In the genomic region with DNA sequence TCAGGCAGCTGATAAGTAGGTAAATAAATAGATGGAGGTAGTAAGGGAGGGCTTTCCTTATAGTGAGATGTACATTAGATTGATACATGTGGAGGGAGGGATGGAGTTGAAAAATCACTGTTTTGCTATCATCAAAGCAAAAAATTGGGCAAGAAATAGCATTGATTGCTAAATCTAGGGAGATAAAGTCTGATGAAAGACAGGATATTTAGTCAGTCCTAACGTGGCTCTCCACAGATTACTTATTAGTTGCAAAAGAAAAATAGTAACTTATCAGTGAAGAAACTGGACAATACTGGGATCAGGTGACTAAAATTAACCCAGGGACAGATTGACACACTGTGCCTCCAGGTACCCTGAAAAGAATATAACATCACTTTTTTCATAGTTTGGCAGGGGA, we compare ENCODE assay signal across 2 cellular contexts.
TF ChIP-seq lines count a peak whose summit lies in the region.

No MANE protein-coding gene starts in this region.

TF ChIP-seq in HEK293, 187 proteins besides CTCF, POLR2A, EP300 and RAD21 (continued from another document):
- no peak for TF ChIP-seq ZNF133 (tag by site-specific recombination; IDR thresholded peaks at IDR 0.05)
- no peak for TF ChIP-seq ZBTB8A (tag by site-specific recombination; IDR thresholded peaks at IDR 0.05)
- TF ChIP-seq WT1 (tag by site-specific recombination; IDR thresholded peaks at IDR 0.05): no peak
- TF ChIP-seq, protein P1, sequence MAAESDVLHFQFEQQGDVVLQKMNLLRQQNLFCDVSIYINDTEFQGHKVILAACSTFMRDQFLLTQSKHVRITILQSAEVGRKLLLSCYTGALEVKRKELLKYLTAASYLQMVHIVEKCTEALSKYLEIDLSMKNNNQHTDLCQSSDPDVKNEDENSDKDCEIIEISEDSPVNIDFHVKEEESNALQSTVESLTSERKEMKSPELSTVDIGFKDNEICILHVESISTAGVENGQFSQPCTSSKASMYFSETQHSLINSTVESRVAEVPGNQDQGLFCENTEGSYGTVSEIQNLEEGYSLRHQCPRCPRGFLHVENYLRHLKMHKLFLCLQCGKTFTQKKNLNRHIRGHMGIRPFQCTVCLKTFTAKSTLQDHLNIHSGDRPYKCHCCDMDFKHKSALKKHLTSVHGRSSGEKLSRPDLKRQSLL (tag by site-specific recombination; IDR thresholded peaks at IDR 0.05): no peak
- no peak for TF ChIP-seq ZNF10 (tag by site-specific recombination; IDR thresholded peaks at IDR 0.05)
- TF ChIP-seq, protein P2, sequence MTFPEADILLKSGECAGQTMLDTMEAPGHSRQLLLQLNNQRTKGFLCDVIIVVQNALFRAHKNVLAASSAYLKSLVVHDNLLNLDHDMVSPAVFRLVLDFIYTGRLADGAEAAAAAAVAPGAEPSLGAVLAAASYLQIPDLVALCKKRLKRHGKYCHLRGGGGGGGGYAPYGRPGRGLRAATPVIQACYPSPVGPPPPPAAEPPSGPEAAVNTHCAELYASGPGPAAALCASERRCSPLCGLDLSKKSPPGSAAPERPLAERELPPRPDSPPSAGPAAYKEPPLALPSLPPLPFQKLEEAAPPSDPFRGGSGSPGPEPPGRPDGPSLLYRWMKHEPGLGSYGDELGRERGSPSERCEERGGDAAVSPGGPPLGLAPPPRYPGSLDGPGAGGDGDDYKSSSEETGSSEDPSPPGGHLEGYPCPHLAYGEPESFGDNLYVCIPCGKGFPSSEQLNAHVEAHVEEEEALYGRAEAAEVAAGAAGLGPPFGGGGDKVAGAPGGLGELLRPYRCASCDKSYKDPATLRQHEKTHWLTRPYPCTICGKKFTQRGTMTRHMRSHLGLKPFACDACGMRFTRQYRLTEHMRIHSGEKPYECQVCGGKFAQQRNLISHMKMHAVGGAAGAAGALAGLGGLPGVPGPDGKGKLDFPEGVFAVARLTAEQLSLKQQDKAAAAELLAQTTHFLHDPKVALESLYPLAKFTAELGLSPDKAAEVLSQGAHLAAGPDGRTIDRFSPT (tag by site-specific recombination; IDR thresholded peaks at IDR 0.05): no peak
TF ChIP-seq in HEK293: peak in this region for 5.

TF ChIP-seq in HepG2, 621 proteins besides CTCF, POLR2A, EP300 and RAD21 (continued from another document and continues in another):
- TF ChIP-seq, protein P3, sequence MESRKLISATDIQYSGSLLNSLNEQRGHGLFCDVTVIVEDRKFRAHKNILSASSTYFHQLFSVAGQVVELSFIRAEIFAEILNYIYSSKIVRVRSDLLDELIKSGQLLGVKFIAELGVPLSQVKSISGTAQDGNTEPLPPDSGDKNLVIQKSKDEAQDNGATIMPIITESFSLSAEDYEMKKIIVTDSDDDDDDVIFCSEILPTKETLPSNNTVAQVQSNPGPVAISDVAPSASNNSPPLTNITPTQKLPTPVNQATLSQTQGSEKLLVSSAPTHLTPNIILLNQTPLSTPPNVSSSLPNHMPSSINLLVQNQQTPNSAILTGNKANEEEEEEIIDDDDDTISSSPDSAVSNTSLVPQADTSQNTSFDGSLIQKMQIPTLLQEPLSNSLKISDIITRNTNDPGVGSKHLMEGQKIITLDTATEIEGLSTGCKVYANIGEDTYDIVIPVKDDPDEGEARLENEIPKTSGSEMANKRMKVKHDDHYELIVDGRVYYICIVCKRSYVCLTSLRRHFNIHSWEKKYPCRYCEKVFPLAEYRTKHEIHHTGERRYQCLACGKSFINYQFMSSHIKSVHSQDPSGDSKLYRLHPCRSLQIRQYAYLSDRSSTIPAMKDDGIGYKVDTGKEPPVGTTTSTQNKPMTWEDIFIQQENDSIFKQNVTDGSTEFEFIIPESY (CRISPR knock-in tag; IDR thresholded peaks at IDR 0.05): no peak
- TF ChIP-seq ZFP90 (CRISPR knock-in tag; IDR thresholded peaks at IDR 0.05; ENCODE audit: borderline replicate concordance): no peak
- TF ChIP-seq ZFP36 (IDR thresholded peaks at IDR 0.05; ENCODE audit: borderline replicate concordance, low read depth, low read length, partially characterized antibody): no peak
- TF ChIP-seq ZNF552 (CRISPR knock-in tag; IDR thresholded peaks at IDR 0.05; ENCODE audit: borderline replicate concordance): no peak
- no peak for TF ChIP-seq HNF4G (IDR thresholded peaks at IDR 0.05; ENCODE audit: borderline replicate concordance, low read depth, low read length)
- no peak for TF ChIP-seq HNF4G (CRISPR knock-in tag; IDR thresholded peaks at IDR 0.05; ENCODE audit: borderline replicate concordance, low read depth)
- TF ChIP-seq, protein P4, sequence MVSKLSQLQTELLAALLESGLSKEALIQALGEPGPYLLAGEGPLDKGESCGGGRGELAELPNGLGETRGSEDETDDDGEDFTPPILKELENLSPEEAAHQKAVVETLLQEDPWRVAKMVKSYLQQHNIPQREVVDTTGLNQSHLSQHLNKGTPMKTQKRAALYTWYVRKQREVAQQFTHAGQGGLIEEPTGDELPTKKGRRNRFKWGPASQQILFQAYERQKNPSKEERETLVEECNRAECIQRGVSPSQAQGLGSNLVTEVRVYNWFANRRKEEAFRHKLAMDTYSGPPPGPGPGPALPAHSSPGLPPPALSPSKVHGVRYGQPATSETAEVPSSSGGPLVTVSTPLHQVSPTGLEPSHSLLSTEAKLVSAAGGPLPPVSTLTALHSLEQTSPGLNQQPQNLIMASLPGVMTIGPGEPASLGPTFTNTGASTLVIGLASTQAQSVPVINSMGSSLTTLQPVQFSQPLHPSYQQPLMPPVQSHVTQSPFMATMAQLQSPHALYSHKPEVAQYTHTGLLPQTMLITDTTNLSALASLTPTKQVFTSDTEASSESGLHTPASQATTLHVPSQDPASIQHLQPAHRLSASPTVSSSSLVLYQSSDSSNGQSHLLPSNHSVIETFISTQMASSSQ (IDR thresholded peaks at IDR 0.05; ENCODE audit: low read depth): no peak
- TF ChIP-seq, protein P4 (CRISPR knock-in tag; IDR thresholded peaks at IDR 0.05; ENCODE audit: borderline replicate concordance): no peak
- no peak for TF ChIP-seq ZSCAN29 (CRISPR knock-in tag; conservative IDR thresholded peaks at IDR 0.05)
- peak; percentile 67 for TF ChIP-seq GATAD2A (CRISPR knock-in tag; IDR thresholded peaks at IDR 0.05)
- TF ChIP-seq, protein P5, sequence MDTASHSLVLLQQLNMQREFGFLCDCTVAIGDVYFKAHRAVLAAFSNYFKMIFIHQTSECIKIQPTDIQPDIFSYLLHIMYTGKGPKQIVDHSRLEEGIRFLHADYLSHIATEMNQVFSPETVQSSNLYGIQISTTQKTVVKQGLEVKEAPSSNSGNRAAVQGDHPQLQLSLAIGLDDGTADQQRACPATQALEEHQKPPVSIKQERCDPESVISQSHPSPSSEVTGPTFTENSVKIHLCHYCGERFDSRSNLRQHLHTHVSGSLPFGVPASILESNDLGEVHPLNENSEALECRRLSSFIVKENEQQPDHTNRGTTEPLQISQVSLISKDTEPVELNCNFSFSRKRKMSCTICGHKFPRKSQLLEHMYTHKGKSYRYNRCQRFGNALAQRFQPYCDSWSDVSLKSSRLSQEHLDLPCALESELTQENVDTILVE (CRISPR knock-in tag; IDR thresholded peaks at IDR 0.05): 0 out of 2 replicates have a peak, but pooled peaks have one; percentile 12
- TF ChIP-seq, protein P6, sequence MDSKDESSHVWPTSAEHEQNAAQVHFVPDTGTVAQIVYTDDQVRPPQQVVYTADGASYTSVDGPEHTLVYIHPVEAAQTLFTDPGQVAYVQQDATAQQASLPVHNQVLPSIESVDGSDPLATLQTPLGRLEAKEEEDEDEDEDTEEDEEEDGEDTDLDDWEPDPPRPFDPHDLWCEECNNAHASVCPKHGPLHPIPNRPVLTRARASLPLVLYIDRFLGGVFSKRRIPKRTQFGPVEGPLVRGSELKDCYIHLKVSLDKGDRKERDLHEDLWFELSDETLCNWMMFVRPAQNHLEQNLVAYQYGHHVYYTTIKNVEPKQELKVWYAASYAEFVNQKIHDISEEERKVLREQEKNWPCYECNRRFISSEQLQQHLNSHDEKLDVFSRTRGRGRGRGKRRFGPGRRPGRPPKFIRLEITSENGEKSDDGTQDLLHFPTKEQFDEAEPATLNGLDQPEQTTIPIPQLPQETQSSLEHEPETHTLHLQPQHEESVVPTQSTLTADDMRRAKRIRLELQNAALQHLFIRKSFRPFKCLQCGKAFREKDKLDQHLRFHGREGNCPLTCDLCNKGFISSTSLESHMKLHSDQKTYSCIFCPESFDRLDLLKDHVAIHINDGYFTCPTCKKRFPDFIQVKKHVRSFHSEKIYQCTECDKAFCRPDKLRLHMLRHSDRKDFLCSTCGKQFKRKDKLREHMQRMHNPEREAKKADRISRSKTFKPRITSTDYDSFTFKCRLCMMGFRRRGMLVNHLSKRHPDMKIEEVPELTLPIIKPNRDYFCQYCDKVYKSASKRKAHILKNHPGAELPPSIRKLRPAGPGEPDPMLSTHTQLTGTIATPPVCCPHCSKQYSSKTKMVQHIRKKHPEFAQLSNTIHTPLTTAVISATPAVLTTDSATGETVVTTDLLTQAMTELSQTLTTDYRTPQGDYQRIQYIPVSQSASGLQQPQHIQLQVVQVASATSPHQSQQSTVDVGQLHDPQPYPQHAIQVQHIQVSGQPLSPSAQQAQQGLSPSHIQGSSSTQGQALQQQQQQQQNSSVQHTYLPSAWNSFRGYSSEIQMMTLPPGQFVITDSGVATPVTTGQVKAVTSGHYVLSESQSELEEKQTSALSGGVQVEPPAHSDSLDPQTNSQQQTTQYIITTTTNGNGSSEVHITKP (CRISPR knock-in tag; IDR thresholded peaks at IDR 0.05; ENCODE audit: low read depth): no peak
- TF ChIP-seq GFI1 (CRISPR knock-in tag; IDR thresholded peaks at IDR 0.05; ENCODE audit: borderline replicate concordance): peak; percentile 96
- TF ChIP-seq NFYC (CRISPR knock-in tag; IDR thresholded peaks at IDR 0.05): no peak
- TF ChIP-seq, protein P7, sequence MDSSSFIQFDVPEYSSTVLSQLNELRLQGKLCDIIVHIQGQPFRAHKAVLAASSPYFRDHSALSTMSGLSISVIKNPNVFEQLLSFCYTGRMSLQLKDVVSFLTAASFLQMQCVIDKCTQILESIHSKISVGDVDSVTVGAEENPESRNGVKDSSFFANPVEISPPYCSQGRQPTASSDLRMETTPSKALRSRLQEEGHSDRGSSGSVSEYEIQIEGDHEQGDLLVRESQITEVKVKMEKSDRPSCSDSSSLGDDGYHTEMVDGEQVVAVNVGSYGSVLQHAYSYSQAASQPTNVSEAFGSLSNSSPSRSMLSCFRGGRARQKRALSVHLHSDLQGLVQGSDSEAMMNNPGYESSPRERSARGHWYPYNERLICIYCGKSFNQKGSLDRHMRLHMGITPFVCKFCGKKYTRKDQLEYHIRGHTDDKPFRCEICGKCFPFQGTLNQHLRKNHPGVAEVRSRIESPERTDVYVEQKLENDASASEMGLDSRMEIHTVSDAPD (CRISPR knock-in tag; IDR thresholded peaks at IDR 0.05): no peak
- TF ChIP-seq ZNF333 (CRISPR knock-in tag; IDR thresholded peaks at IDR 0.05; ENCODE audit: borderline replicate concordance): no peak
- TF ChIP-seq ZEB1 (IDR thresholded peaks at IDR 0.05; ENCODE audit: insufficient replicate concordance, low read depth): no peak
- TF ChIP-seq, protein P8, sequence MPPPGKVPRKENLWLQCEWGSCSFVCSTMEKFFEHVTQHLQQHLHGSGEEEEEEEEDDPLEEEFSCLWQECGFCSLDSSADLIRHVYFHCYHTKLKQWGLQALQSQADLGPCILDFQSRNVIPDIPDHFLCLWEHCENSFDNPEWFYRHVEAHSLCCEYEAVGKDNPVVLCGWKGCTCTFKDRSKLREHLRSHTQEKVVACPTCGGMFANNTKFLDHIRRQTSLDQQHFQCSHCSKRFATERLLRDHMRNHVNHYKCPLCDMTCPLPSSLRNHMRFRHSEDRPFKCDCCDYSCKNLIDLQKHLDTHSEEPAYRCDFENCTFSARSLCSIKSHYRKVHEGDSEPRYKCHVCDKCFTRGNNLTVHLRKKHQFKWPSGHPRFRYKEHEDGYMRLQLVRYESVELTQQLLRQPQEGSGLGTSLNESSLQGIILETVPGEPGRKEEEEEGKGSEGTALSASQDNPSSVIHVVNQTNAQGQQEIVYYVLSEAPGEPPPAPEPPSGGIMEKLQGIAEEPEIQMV (CRISPR knock-in tag; IDR thresholded peaks at IDR 0.05; ENCODE audit: low read depth): no peak
- TF ChIP-seq, protein P9, sequence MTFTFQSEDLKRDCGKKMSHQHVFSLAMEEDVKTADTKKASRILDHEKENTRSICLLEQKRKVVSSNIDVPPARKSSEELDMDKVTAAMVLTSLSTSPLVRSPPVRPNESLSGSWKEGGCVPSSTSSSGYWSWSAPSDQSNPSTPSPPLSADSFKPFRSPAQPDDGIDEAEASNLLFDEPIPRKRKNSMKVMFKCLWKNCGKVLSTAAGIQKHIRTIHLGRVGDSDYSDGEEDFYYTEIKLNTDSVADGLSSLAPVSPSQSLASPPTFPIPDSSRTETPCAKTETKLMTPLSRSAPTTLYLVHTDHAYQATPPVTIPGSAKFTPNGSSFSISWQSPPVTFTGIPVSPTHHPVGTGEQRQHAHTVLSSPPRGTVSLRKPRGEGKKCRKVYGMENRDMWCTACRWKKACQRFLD (CRISPR knock-in tag; IDR thresholded peaks at IDR 0.05; ENCODE audit: borderline replicate concordance): no peak
- TF ChIP-seq CEBPB (IDR thresholded peaks at IDR 0.05; ENCODE audit: borderline replicate concordance, low read depth, low read length): peak; percentile 97
- TF ChIP-seq CEBPG (CRISPR knock-in tag; IDR thresholded peaks at IDR 0.05): peak; percentile 93
- no peak for TF ChIP-seq CENPT (CRISPR knock-in tag; IDR thresholded peaks at IDR 0.05; ENCODE audit: low read depth)
- no peak for TF ChIP-seq ZNF713 (CRISPR knock-in tag; IDR thresholded peaks at IDR 0.05)
- TF ChIP-seq IKZF1 (IDR thresholded peaks at IDR 0.05): no peak
- peak; percentile 40; the same call in 1 of the 2 replicates for TF ChIP-seq NCOA2 (CRISPR knock-in tag; IDR thresholded peaks at IDR 0.05)
- TF ChIP-seq, protein P10, sequence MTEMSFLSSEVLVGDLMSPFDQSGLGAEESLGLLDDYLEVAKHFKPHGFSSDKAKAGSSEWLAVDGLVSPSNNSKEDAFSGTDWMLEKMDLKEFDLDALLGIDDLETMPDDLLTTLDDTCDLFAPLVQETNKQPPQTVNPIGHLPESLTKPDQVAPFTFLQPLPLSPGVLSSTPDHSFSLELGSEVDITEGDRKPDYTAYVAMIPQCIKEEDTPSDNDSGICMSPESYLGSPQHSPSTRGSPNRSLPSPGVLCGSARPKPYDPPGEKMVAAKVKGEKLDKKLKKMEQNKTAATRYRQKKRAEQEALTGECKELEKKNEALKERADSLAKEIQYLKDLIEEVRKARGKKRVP (CRISPR knock-in tag; IDR thresholded peaks at IDR 0.05): peak in 1 of 2 experiments; percentile 92; a peak in 2 of 4 replicates
